24 cellular contexts compared by ENCODE assay signal in the genomic region with DNA sequence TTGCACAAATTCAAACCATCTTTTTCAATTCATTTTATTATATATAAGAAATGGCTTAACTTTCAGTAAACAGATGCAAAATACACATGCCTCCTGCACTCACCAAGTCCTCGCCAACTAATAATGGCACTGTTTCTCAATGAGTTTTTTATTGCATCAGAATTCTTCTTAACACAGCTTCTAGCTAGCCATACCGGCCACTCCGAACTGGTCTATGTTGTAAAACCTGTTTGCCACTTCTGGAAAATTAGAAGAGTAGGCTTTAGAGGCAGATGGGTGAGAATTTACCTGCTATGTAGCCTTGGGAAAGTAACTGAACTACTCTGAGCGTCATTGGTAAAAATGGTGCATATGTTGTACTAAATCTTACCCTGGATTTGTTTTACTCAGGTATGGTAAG.
A peak's percentile ranks its signal among the peaks of the same experiment; 100 is the strongest.
DNase-seq lines count a peak whose midpoint lies in the region; ATAC-seq, FAIRE-seq and TF ChIP-seq lines count a peak whose summit lies in the region.
"Had no signal": no experiment of that assay in that cellular context is flagged by ENCODE, and none has a peak within 500 bp of the region (broad histone marks: within the 10 kb centered on the region; RNA-seq: fewer than 3 reads in every experiment).

No MANE protein-coding gene starts in this region.

- H3K36me3 ChIP-seq in bronchial epithelial cell (ENCODE audit: control insufficient read depth, insufficient read depth, low read length) (no peaks in the 10 kb centered on the region), gastroesophageal sphincter (no peaks in the 10 kb centered on the region), upper lobe of right lung (no peaks in the 10 kb centered on the region)
- H3K36me3 ChIP-seq: BLaER1 had no signal

- WGBS in gastroesophageal sphincter (ENCODE audit: low coverage in 1 of 2), 2 donors, result 91 to 100% methylated on average over 4 of the region's 4 CpGs

- H3K4me3 ChIP-seq in LNCaP clone FGC (ENCODE audit: low read depth, low read length) (no peak overlapping the region), bronchial epithelial cell (ENCODE audit: low read depth, low read length) (no peak overlapping the region), gastroesophageal sphincter (no peak overlapping the region), upper lobe of right lung (no peak overlapping the region)
- H3K4me3 ChIP-seq: BLaER1, K562 had no signal

- ATAC-seq in gastroesophageal sphincter (no peak), upper lobe of right lung (peak; percentile 73), HG03097 (IDR thresholded peaks at IDR 0.05; ENCODE audit: low FRiP score, unreplicated experiment) (no peak)
- ATAC-seq: K562, Panc1 had no signal

- peak; percentile 11 for DNase-seq in LNCaP clone FGC (ENCODE audit: low read depth)
- peak; percentile 19 for DNase-seq in bronchial epithelial cell (ENCODE audit: low read depth)
- DNase-seq in upper lobe of right lung, result no peak
- no peak for DNase-seq in HuH-7 (ENCODE audit: low spot score)
- DNase-seq in GDM1 (lab: John Stamatoyannopoulos, UW), result no peak
- DNase-seq: ACHN; CD4-positive, alpha-beta T cell; DMS 273 treated with DMSO at 0.1 percent for 48 hours; MM.1S; NCI-H1048; NCI-H1417 treated with DMSO at 0.1 percent for 48 hours; NCI-H187; NCI-H2107; NCI-H2227 treated with DMSO at 0.1 percent for 48 hours; NCI-H524; NCI-H774 had no signal

- no peak for FAIRE-seq in bronchial epithelial cell (lab: Jason Lieb, UNC)
- FAIRE-seq: GM12892, GM18507, K562 had no signal

- intact Hi-C loops in upper lobe of right lung (cut with DNase I), result no loop called here

- H3K27me3 ChIP-seq in bronchial epithelial cell (ENCODE audit: control insufficient read depth, insufficient read depth, low read length) (no peaks in the 10 kb centered on the region), gastroesophageal sphincter (no peaks in the 10 kb centered on the region), upper lobe of right lung (no peaks in the 10 kb centered on the region)
- H3K27me3 ChIP-seq: BLaER1 had no signal

- no peak for TF ChIP-seq EP300 in gastroesophageal sphincter (IDR thresholded peaks at IDR 0.05)

- H3K27ac ChIP-seq in gastroesophageal sphincter, result peak overlapping the region in 3 of 4 donors; percentile 58 to 68 (median 59)
- H3K27ac ChIP-seq in upper lobe of right lung, result no peak overlapping the region
- H3K27ac ChIP-seq: BLaER1 had no signal

- H3K4me1 ChIP-seq in gastroesophageal sphincter (peaks cover 0 to 44% (median 2%) of the 10 kb centered on the region in 3 donors), upper lobe of right lung (no peaks in the 10 kb centered on the region)
- H3K4me1 ChIP-seq: Caco-2 had no signal

- no peaks in the 10 kb centered on the region for H3K9me3 ChIP-seq in gastroesophageal sphincter
- no peaks in the 10 kb centered on the region for H3K9me3 ChIP-seq in upper lobe of right lung
- H3K9me3 ChIP-seq: BLaER1, Caco-2 had no signal

- no peak for TF ChIP-seq POLR2A in gastroesophageal sphincter (IDR thresholded peaks at IDR 0.05)

- no peak for TF ChIP-seq CTCF in LNCaP clone FGC (IDR thresholded peaks at IDR 0.05; ENCODE audit: control insufficient read depth, extremely low read depth, insufficient read depth)
- TF ChIP-seq CTCF in bronchial epithelial cell (IDR thresholded peaks at IDR 0.05; ENCODE audit: insufficient read depth, low read length, severe bottlenecking), result no peak
- TF ChIP-seq CTCF in gastroesophageal sphincter (IDR thresholded peaks at IDR 0.05), result no peak
- no peak for TF ChIP-seq CTCF in upper lobe of right lung (IDR thresholded peaks at IDR 0.05)

Comparison
In these comparisons a context has a peak if more than half of its experiments do, and no peak if none do; other contexts are left out.
1. DNase-seq: peak in LNCaP clone FGC (single experiment) and bronchial epithelial cell (single experiment); none in upper lobe of right lung (single experiment), HuH-7 (single experiment) and GDM1 (single experiment).